21 cellular contexts compared by ENCODE assay signal in genomic region chr9:80556631-80557030, GRCh38.
"Had no signal": no experiment of that assay in that cellular context is flagged by ENCODE, and none has a peak within 500 bp of the region (broad histone marks: within the 10 kb centered on the region; RNA-seq: fewer than 3 reads in every experiment).

No MANE protein-coding gene starts in this region.

- DNase-seq: activated CD4-positive, alpha-beta T cell treated with anti-CD3 and anti-CD28 coated beads for 1 hour; activated CD4-positive, alpha-beta T cell treated with anti-CD3 and anti-CD28 coated beads, Interleukin-2, amount 50 U/mL, for 4 hours; activated effector memory CD4-positive, alpha-beta T cell treated with anti-CD3 and anti-CD28 coated beads, Interleukin-2, amount 50 U/mL, for 16 hours; activated T-cell treated with anti-CD3 and anti-CD28 coated beads, Interleukin-2, amount 50 U/mL, for 4 hours; amniotic stem cell; body of pancreas; cerebellar nuclear complex; dermis blood vessel endothelial cell; effector memory CD8-positive, alpha-beta T cell; erythroblast; heart right ventricle; naive B cell; pancreas; SK-N-SH; T-helper 1 cell had no signal

- H3K27me3 Mint-ChIP-seq: activated naive CD4-positive, alpha-beta T cell treated with anti-CD3 and anti-CD28 coated beads, Interleukin-2, amount 50 U/mL, for 24 hours; effector memory CD8-positive, alpha-beta T cell; naive B cell had no signal

- FAIRE-seq: islet of Langerhans, pancreas had no signal

- H3K9me3 Mint-ChIP-seq: neural progenitor cell had no signal

- H3K4me3 Mint-ChIP-seq: activated naive CD4-positive, alpha-beta T cell treated with anti-CD3 and anti-CD28 coated beads, Interleukin-2, amount 50 U/mL, for 24 hours; activated T-cell treated with anti-CD3 and anti-CD28 coated beads, Interleukin-2, amount 50 U/mL, for 4 hours; effector memory CD8-positive, alpha-beta T cell; naive B cell; neural progenitor cell; stimulated activated effector memory CD8-positive, alpha-beta T cell treated with anti-CD3 and anti-CD28 coated beads, Interleukin-12 subunit alpha, Interleukin-12 subunit beta, amount 100 ng/mL, for 72 hours had no signal

- H3K4me3 ChIP-seq: body of pancreas, gastroesophageal sphincter, heart right ventricle, neural progenitor cell, pancreas had no signal

- ATAC-seq: activated T-cell treated with anti-CD3 and anti-CD28 coated beads, Interleukin-2, amount 50 U/mL, for 4 hours; body of pancreas; effector memory CD8-positive, alpha-beta T cell; gastroesophageal sphincter; heart right ventricle; pancreas; sciatic nerve; stimulated activated effector memory CD8-positive, alpha-beta T cell treated with anti-CD3 and anti-CD28 coated beads, Interleukin-12 subunit alpha, Interleukin-12 subunit beta, amount 100 ng/mL, for 72 hours had no signal

- H3K27ac Mint-ChIP-seq: activated naive CD4-positive, alpha-beta T cell treated with anti-CD3 and anti-CD28 coated beads, Interleukin-2, amount 50 U/mL, for 24 hours; effector memory CD8-positive, alpha-beta T cell; naive B cell; neural progenitor cell; stimulated activated effector memory CD8-positive, alpha-beta T cell treated with anti-CD3 and anti-CD28 coated beads, Interleukin-12 subunit alpha, Interleukin-12 subunit beta, amount 100 ng/mL, for 72 hours had no signal

- H3K36me3 Mint-ChIP-seq: activated naive CD4-positive, alpha-beta T cell treated with anti-CD3 and anti-CD28 coated beads, Interleukin-2, amount 50 U/mL, for 24 hours; neural progenitor cell; stimulated activated effector memory CD8-positive, alpha-beta T cell treated with anti-CD3 and anti-CD28 coated beads, Interleukin-12 subunit alpha, Interleukin-12 subunit beta, amount 100 ng/mL, for 72 hours had no signal

- H3K4me1 Mint-ChIP-seq: activated naive CD4-positive, alpha-beta T cell treated with anti-CD3 and anti-CD28 coated beads, Interleukin-2, amount 50 U/mL, for 24 hours; stimulated activated effector memory CD8-positive, alpha-beta T cell treated with anti-CD3 and anti-CD28 coated beads, Interleukin-12 subunit alpha, Interleukin-12 subunit beta, amount 100 ng/mL, for 72 hours had no signal
